ENCODE assay signal across 1 cellular context in genomic region chr6:35024601-35025054, GRCh38.
TF ChIP-seq lines count a peak whose summit lies in the region.

No MANE protein-coding gene starts in this region.

TF ChIP-seq in HEK293, 187 proteins besides CTCF, POLR2A, EP300 and RAD21 (continued from another document and continues in another):
- TF ChIP-seq HIC1 (tag by site-specific recombination; IDR thresholded peaks at IDR 0.05) (peak; percentile 68; the same call in 1 of the 2 replicates), ZNF624 (tag by site-specific recombination; IDR thresholded peaks at IDR 0.05) (no peak), ZNF558 (tag by site-specific recombination; IDR thresholded peaks at IDR 0.05) (no peak), ZNF2 (tag by site-specific recombination; IDR thresholded peaks at IDR 0.05) (peak; percentile 65; the same call in 1 of the 2 replicates), ZNF76 (tag by site-specific recombination; IDR thresholded peaks at IDR 0.05; ENCODE audit: borderline replicate concordance, low read depth) (no peak), ZNF660 (tag by site-specific recombination; IDR thresholded peaks at IDR 0.05) (0 out of 2 replicates have a peak, but pooled peaks have one; percentile 41), KLF7 (tag by site-specific recombination; IDR thresholded peaks at IDR 0.05; ENCODE audit: borderline replicate concordance) (no peak), ZNF280C (tag by site-specific recombination; IDR thresholded peaks at IDR 0.05) (no peak), SP7 (tag by site-specific recombination; IDR thresholded peaks at IDR 0.05) (peak; percentile 47; the same call in 1 of the 2 replicates), BCL6B (tag by site-specific recombination; IDR thresholded peaks at IDR 0.05) (no peak), ZNF704 (tag by site-specific recombination; IDR thresholded peaks at IDR 0.05) (no peak), ZNF514 (tag by site-specific recombination; IDR thresholded peaks at IDR 0.05) (no peak), ZNF311 (tag by site-specific recombination; IDR thresholded peaks at IDR 0.05; ENCODE audit: borderline replicate concordance) (no peak), PRDM4 (tag by site-specific recombination; IDR thresholded peaks at IDR 0.05) (no peak), ZNF274 (IDR thresholded peaks at IDR 0.05; ENCODE audit: low read length) (no peak), ZNF274 (tag by site-specific recombination; IDR thresholded peaks at IDR 0.05; ENCODE audit: borderline replicate concordance) (no peak), GLIS2 (tag by site-specific recombination; IDR thresholded peaks at IDR 0.05) (no peak), ZNF23 (tag by site-specific recombination; IDR thresholded peaks at IDR 0.05; ENCODE audit: borderline replicate concordance) (no peak), FEZF1 (tag by site-specific recombination; IDR thresholded peaks at IDR 0.05) (peak; percentile 91), KLF10 (tag by site-specific recombination; IDR thresholded peaks at IDR 0.05) (peak; percentile 42; the same call in 1 of the 2 replicates), ZBTB48 (tag by site-specific recombination; IDR thresholded peaks at IDR 0.05) (no peak), BCL11B (tag by site-specific recombination; IDR thresholded peaks at IDR 0.05; ENCODE audit: low read depth) (0 out of 2 replicates have a peak, but pooled peaks have one; percentile 22), ZBTB49 (tag by site-specific recombination; IDR thresholded peaks at IDR 0.05; ENCODE audit: low read depth) (no peak), ZNF747 (tag by site-specific recombination; IDR thresholded peaks at IDR 0.05) (no peak), ZNF221 (tag by site-specific recombination; IDR thresholded peaks at IDR 0.05; ENCODE audit: borderline replicate concordance) (no peak), ZNF37A (tag by site-specific recombination; IDR thresholded peaks at IDR 0.05) (no peak), PATZ1 (tag by site-specific recombination; IDR thresholded peaks at IDR 0.05) (0 out of 2 replicates have a peak, but pooled peaks have one; percentile 18), ZBTB21 (tag by site-specific recombination; IDR thresholded peaks at IDR 0.05) (0 out of 2 replicates have a peak, but pooled peaks have one; percentile 19), ZNF529 (tag by site-specific recombination; IDR thresholded peaks at IDR 0.05; ENCODE audit: insufficient replicate concordance) (no peak), ZNF580 (tag by site-specific recombination; IDR thresholded peaks at IDR 0.05) (no peak), KLF17 (tag by site-specific recombination; IDR thresholded peaks at IDR 0.05) (0 out of 2 replicates have a peak, but pooled peaks have one; percentile 69), HOXD13 (CRISPR knock-in tag; IDR thresholded peaks at IDR 0.05; ENCODE audit: borderline replicate concordance) (no peak), SCRT1 (tag by site-specific recombination; IDR thresholded peaks at IDR 0.05; ENCODE audit: borderline replicate concordance) (no peak), ZNF292 (tag by site-specific recombination; IDR thresholded peaks at IDR 0.05; ENCODE audit: borderline replicate concordance, low read depth) (no peak), MZF1 (tag by site-specific recombination; IDR thresholded peaks at IDR 0.05; ENCODE audit: borderline replicate concordance) (no peak), ZNF548 (tag by site-specific recombination; IDR thresholded peaks at IDR 0.05) (no peak), GLI2 (tag by site-specific recombination; IDR thresholded peaks at IDR 0.05; ENCODE audit: borderline replicate concordance, low read depth) (no peak), ZNF341 (tag by site-specific recombination; IDR thresholded peaks at IDR 0.05; ENCODE audit: low read depth) (no peak), KLF1 (tag by site-specific recombination; IDR thresholded peaks at IDR 0.05) (peak; percentile 96), ZBTB8A (tag by site-specific recombination; IDR thresholded peaks at IDR 0.05) (no peak), ZBTB17 (tag by site-specific recombination; IDR thresholded peaks at IDR 0.05) (peak; percentile 51), ZNF488 (tag by site-specific recombination; IDR thresholded peaks at IDR 0.05) (no peak), EGR2 (tag by site-specific recombination; IDR thresholded peaks at IDR 0.05; ENCODE audit: low read depth) (no peak), ZNF621 (tag by site-specific recombination; IDR thresholded peaks at IDR 0.05) (no peak), ZNF701 (tag by site-specific recombination; IDR thresholded peaks at IDR 0.05) (no peak), PRDM1 (tag by site-specific recombination; IDR thresholded peaks at IDR 0.05) (peak; percentile 43), REPIN1 (tag by site-specific recombination; IDR thresholded peaks at IDR 0.05; ENCODE audit: low read depth) (no peak), ZNF394 (tag by site-specific recombination; IDR thresholded peaks at IDR 0.05; ENCODE audit: borderline replicate concordance) (no peak), SALL2 (tag by site-specific recombination; IDR thresholded peaks at IDR 0.05; ENCODE audit: borderline replicate concordance) (no peak), ZNF350 (tag by site-specific recombination; IDR thresholded peaks at IDR 0.05) (no peak), KLF8 (tag by site-specific recombination; IDR thresholded peaks at IDR 0.05) (peak; percentile 54; the same call in 1 of the 2 replicates), KLF16 (tag by site-specific recombination; IDR thresholded peaks at IDR 0.05) (no peak), IKZF3 (tag by site-specific recombination; IDR thresholded peaks at IDR 0.05) (no peak), ZNF214 (tag by site-specific recombination; IDR thresholded peaks at IDR 0.05; ENCODE audit: borderline replicate concordance) (no peak)
